11 cellular contexts compared by ENCODE assay signal in genomic region chr12:1811281-1811947, GRCh38. TPM values are rescaled to one million over a fixed set of nuclear protein-coding genes. Genes with fewer than 3 reads are reported as not detected.
A peak's percentile ranks its signal among the peaks of the same experiment; 100 is the strongest.
DNase-seq lines count a peak whose midpoint lies in the region; ATAC-seq and TF ChIP-seq lines count a peak whose summit lies in the region.
"Had no signal": no experiment of that assay in that cellular context is flagged by ENCODE, and none has a peak within 500 bp of the region (broad histone marks: within the 10 kb centered on the region; RNA-seq: fewer than 3 reads in every experiment).

No MANE protein-coding gene starts in this region.

- no peaks in the 10 kb centered on the region for H3K9me3 ChIP-seq in CD8-positive, alpha-beta memory T cell (ENCODE audit: low read length)
- H3K9me3 ChIP-seq in T-helper 17 cell (ENCODE audit: control insufficient read depth, low read length, poor library complexity, severe bottlenecking) (no peaks in the 10 kb centered on the region), neutrophil (no peaks in the 10 kb centered on the region)

- ATAC-seq in T-helper 17 cell (peak; percentile 73), left lobe of liver (no peak)

- H3K9me3 Mint-ChIP-seq in CD8-positive, alpha-beta memory T cell: no peaks in the 10 kb centered on the region

- H3K27ac Mint-ChIP-seq in CD8-positive, alpha-beta memory T cell: peak overlapping the region in 6 of 8 donors; percentile 33 to 89 (median 58)
- peak overlapping the region; percentile 89 for H3K27ac Mint-ChIP-seq in T-helper 17 cell

- DNase-seq in CD8-positive, alpha-beta memory T cell: peak in 3 of 5 donors; percentile 18 to 59 (median 42)
- peak in 1 of 3 donors; percentile 20 for DNase-seq in T-helper 17 cell
- DNase-seq in amniotic epithelial cell (ENCODE audit: low read depth): peak; percentile 56
- DNase-seq in NCI-H2029 treated with DMSO at 0.1 percent for 48 hours (lab: John Stamatoyannopoulos, UW): no peak
- no peak for DNase-seq in left lobe of liver (ENCODE audit: low spot score)
- DNase-seq in DMS114 treated with DMSO at 0.1 percent for 48 hours (lab: John Stamatoyannopoulos, UW; ENCODE audit: unreplicated experiment): no peak
- no peak for DNase-seq in ecto neural progenitor cell (ENCODE audit: low spot score)
- DNase-seq: C1 segment of cervical spinal cord had no signal

- no peaks in the 10 kb centered on the region for H3K27me3 ChIP-seq in CD8-positive, alpha-beta memory T cell (ENCODE audit: insufficient read depth, low read length, poor library complexity, severe bottlenecking)
- H3K27me3 ChIP-seq in neutrophil: peaks cover 12% of the 10 kb centered on the region
- H3K27me3 ChIP-seq: cardiac muscle cell had no signal

- H3K27ac ChIP-seq in CD8-positive, alpha-beta memory T cell (ENCODE audit: low read depth, low read length): no peak overlapping the region
- H3K27ac ChIP-seq in neutrophil: peak overlapping the region; percentile 97
- H3K27ac ChIP-seq: cardiac muscle cell had no signal

- peaks cover 14 to 29% (median 15%) of the 10 kb centered on the region in 3 donors for H3K4me1 Mint-ChIP-seq in CD8-positive, alpha-beta memory T cell
- peaks cover 32% of the 10 kb centered on the region for H3K4me1 Mint-ChIP-seq in T-helper 17 cell

- H3K27me3 Mint-ChIP-seq in CD8-positive, alpha-beta memory T cell: peaks cover 7 to 16% of the 10 kb centered on the region in 2 donors
- H3K27me3 Mint-ChIP-seq in T-helper 17 cell: peaks cover 19% of the 10 kb centered on the region

- peak overlapping the region; percentile 53 to 80 (median 71) for H3K4me3 Mint-ChIP-seq in CD8-positive, alpha-beta memory T cell
- peak overlapping the region; percentile 90 for H3K4me3 Mint-ChIP-seq in T-helper 17 cell

- no peak overlapping the region for H3K4me3 ChIP-seq in CD8-positive, alpha-beta memory T cell (ENCODE audit: low read length)
- H3K4me3 ChIP-seq in neutrophil (ENCODE audit: low read depth in 1 of 2, low read length in 1 of 2): peak overlapping the region in 1 of 2 experiments; percentile 55
- H3K4me3 ChIP-seq: cardiac muscle cell had no signal

- peaks cover 9% of the 10 kb centered on the region for H3K4me1 ChIP-seq in CD8-positive, alpha-beta memory T cell (ENCODE audit: insufficient read depth, low read length)
- peaks cover 38 to 41% of the 10 kb centered on the region in 2 experiments for H3K4me1 ChIP-seq in neutrophil (ENCODE audit: control insufficient read depth in 1 of 2, insufficient read depth in 1 of 2, low read depth in 1 of 2, low read length in 1 of 2)

- POLR2A ChIA-PET in CD8-positive, alpha-beta memory T cell (lab: Charles Lee): no interaction called here

- CTCF ChIA-PET in CD8-positive, alpha-beta memory T cell (lab: Charles Lee): interaction anchor here (1.1 to 1.3 kb wide), 2 partner anchors 16 to 128 kb away, joined by 3 to 6 read pairs; no protein-coding TSS in a partner anchor

- TF ChIP-seq CTCF in neutrophil (IDR thresholded peaks at IDR 0.05): no peak

- no peaks in the 10 kb centered on the region for H3K36me3 Mint-ChIP-seq in CD8-positive, alpha-beta memory T cell
- peaks cover 2% of the 10 kb centered on the region for H3K36me3 Mint-ChIP-seq in T-helper 17 cell (ENCODE audit: low read depth)

- no peaks in the 10 kb centered on the region for H3K36me3 ChIP-seq in CD8-positive, alpha-beta memory T cell (ENCODE audit: insufficient read depth, low read length)
- H3K36me3 ChIP-seq in neutrophil: no peaks in the 10 kb centered on the region
- H3K36me3 ChIP-seq: cardiac muscle cell had no signal

RNA-seq across cellular contexts. Expression of gene LRTM2, which starts 9.0 kb away (rescaled TPM):
- under 1 TPM in 1 of 2 experiments, not detected in 1; 0.24 TPM for total RNA-seq in CD8-positive, alpha-beta memory T cell
- polyA plus RNA-seq in CD8-positive, alpha-beta memory T cell: not detected
- not detected for total RNA-seq in T-helper 17 cell
- total RNA-seq in left lobe of liver: not detected
- total RNA-seq: cardiac muscle cell, lower leg skin had no signal
- polyA plus RNA-seq: cardiac muscle cell had no signal

Comparison
In these comparisons a context has a peak if more than half of its experiments do, and no peak if none do; other contexts are left out.
1. DNase-seq: peak in CD8-positive, alpha-beta memory T cell (3 of 5) and amniotic epithelial cell (single experiment); none in NCI-H2029 treated with DMSO at 0.1 percent for 48 hours (single experiment), left lobe of liver (single experiment), DMS114 treated with DMSO at 0.1 percent for 48 hours (single experiment) and ecto neural progenitor cell (single experiment).